Comparison of ENCODE assay signal across 8 cellular contexts in the genomic region with DNA sequence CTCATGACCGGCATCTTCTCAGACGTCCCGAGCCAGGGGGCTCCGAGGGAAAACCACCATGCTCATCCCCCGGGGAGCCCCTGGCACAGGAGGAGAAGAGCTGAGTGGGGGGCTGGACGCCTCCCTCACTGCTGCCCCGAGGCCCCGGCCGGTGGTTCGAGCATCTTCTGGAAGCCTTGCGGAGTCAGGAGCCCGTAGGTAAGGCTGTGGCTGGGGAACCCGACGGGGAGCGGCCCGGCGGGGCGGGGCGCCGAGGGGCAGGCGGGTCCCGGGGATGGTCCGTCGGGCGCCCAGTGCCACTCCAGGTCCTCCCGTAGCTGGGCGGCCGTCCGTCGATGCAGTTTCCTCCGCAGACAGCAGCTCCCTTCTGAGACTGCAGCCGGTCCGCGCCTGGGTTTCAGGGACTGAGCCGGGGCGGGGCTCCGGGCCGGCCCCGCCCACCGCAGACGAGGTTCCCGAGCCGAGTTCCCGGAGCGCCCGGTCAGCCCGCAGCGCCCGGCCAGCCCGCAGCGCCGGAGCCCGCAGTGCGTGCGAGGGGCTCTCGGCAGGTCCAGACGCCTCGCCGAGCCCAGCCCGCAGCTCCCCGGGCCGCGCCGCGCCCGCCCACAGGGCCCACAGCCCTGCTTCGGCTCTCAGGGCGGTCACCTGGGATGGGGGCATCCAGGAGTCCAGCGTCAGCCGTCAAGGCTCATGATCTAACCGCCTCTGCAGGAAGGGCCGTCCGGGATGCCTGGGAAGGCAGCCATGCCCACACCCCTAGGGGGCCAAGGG. TPM values are rescaled to one million over a fixed set of nuclear protein-coding genes. Genes with fewer than 3 reads are reported as not detected.
DNase-seq lines count a peak whose midpoint lies in the region; ATAC-seq and TF ChIP-seq lines count a peak whose summit lies in the region.

A gene (minus strand): TSS at position 369 of the 771 bp plus-strand sequence. CDS start 355 bp downstream, at position 14.

- ATAC-seq in T-cell (replicated peaks in 1 of 4) = peak; percentile 44 to 72 (median 58)
- ATAC-seq in HG03135 (IDR thresholded peaks at IDR 0.05; ENCODE audit: unreplicated experiment) = no peak

- H3K4me1 Mint-ChIP-seq in T-cell (peaks cover 3 to 6% (median 3%) of the 10 kb centered on the region in 3 donors), chondrocyte (ENCODE audit: low read depth) (peaks cover 9% of the 10 kb centered on the region)

- H3K27me3 ChIP-seq in kidney epithelial cell (ENCODE audit: control insufficient read depth, insufficient read depth, low read length) = peaks cover 8% of the 10 kb centered on the region

- DNase-seq in D341Med (ENCODE audit: low spot score) (peak; percentile 79), HK-2 (ENCODE audit: unreplicated experiment) (peak; percentile 66), T-cell (peak in 10 of 34 experiments; percentile 8 to 34 (median 18)), chondrocyte (ENCODE audit: low spot score) (no peak), kidney epithelial cell (ENCODE audit: low read depth) (no peak), foreskin melanocyte (no peak)
- peak; percentile 24 for DNase-seq in stimulated activated CD4-positive, alpha-beta T cell treated with anti-CD3 and anti-CD28 coated beads, Interleukin-4, amount 100 ng/mL, for 24 hours

- TF ChIP-seq CTCF in chondrocyte (IDR thresholded peaks at IDR 0.05) (no peak), kidney epithelial cell (IDR thresholded peaks at IDR 0.05; ENCODE audit: insufficient read depth, low read length, poor library complexity, severe bottlenecking) (no peak)

- POLR2A ChIA-PET in T-cell (lab: Charles Lee) = interaction anchor here in 1 of 2 donors (0.6 kb wide), 1 partner anchor 95 kb away, joined by 7 read pairs; no protein-coding TSS in a partner anchor

- H3K27ac Mint-ChIP-seq in T-cell (no peak within 1 kb of the TSS), chondrocyte (ENCODE audit: unreplicated experiment) (no peak within 1 kb of the TSS)

- CTCF ChIA-PET in T-cell (lab: Charles Lee) = interaction anchor here in 1 of 2 donors (0.6 kb wide), 1 partner anchor 197 kb away, joined by 3 read pairs; no protein-coding TSS in a partner anchor

- H3K36me3 Mint-ChIP-seq in T-cell (no peaks in the 10 kb centered on the region), chondrocyte (ENCODE audit: low read depth) (no peaks in the 10 kb centered on the region)

- peaks cover 11 to 13% of the 10 kb centered on the region in 2 donors for H3K27me3 Mint-ChIP-seq in T-cell
- H3K27me3 Mint-ChIP-seq in chondrocyte (ENCODE audit: low read depth) = no peaks in the 10 kb centered on the region

- no peaks in the 10 kb centered on the region for H3K36me3 ChIP-seq in kidney epithelial cell (ENCODE audit: control insufficient read depth, insufficient read depth, low read length)

- peak within 1 kb of the TSS; percentile 38 for H3K4me3 ChIP-seq in kidney epithelial cell (ENCODE audit: low read depth, low read length)

- H3K4me3 Mint-ChIP-seq in T-cell (peak within 1 kb of the TSS; percentile 17 to 57 (median 56)), chondrocyte (ENCODE audit: unreplicated experiment) (peak within 1 kb of the TSS; percentile 51)

- H3K9me3 Mint-ChIP-seq in T-cell = no peaks in the 10 kb centered on the region
- H3K9me3 Mint-ChIP-seq in chondrocyte (ENCODE audit: low read depth) = no peaks in the 10 kb centered on the region

RNA-seq across cellular contexts. Expression of the gene that starts here (rescaled TPM):
- total RNA-seq in T-cell (under 1 TPM in 2 of 5 donors, not detected in 3; 0.09 to 0.29 TPM), chondrocyte (2.0 to 3.2 TPM (median 2.3 TPM) in 3 replicates), kidney epithelial cell (10.5 and 11.2 TPM in 2 replicates)

Comparison
In these comparisons a context has a peak if more than half of its experiments do, and no peak if none do; other contexts are left out.
1. Peak in ATAC-seq in T-cell; RNA of the gene not detected or under 1 TPM.
2. DNase-seq: peak in D341Med (single experiment), HK-2 (single experiment) and stimulated activated CD4-positive, alpha-beta T cell treated with anti-CD3 and anti-CD28 coated beads, Interleukin-4, amount 100 ng/mL, for 24 hours (single experiment); none in chondrocyte (single experiment), kidney epithelial cell (single experiment) and foreskin melanocyte (single experiment).